8 cellular contexts compared by ENCODE assay signal in the genomic region with DNA sequence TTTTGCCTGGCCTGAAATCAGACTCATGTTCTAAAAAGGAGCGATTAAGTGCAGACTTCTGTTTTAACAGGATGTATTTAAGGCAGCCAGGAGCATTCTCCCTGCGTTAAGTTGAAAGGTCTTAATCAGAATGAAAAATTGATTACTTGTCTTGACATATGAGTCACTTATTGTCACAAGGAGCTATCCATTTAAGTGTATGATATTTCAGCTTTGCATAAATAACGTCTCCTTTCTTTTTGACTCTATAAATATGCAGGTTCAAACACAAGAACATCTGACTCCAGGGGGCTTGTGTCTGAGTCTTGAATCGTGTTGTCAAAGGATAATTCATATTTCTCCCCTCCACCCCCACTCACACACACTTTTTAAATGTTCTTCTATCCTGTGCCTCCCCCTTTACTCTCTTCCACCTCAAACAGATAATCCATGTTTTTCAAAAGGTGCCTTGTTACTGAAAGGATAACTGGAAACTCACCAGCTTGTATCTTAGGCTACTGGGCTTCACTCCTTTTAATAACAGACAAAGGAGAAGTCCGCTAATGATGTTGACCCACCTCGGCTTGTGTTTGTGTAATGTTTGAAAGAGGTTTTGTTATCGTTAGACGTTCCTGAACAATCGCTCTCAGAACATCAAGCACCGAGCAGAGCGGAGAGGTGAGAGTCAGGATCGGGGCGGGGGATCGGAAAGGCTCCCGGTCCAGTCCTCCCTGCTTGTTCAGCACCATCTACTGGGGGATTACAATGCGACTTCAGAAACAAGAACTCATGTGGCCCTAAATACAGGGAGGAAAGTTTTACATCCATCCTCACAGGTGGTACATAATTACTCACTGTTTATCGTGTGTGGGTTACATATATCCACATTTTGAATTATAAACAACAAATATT.
DNase-seq lines count a peak whose midpoint lies in the region; ATAC-seq lines count a peak whose summit lies in the region.

No MANE protein-coding gene starts in this region.

- H3K4me3 ChIP-seq in skeletal muscle satellite cell (ENCODE audit: low read length) = no peak overlapping the region

- H3K4me1 ChIP-seq in skeletal muscle satellite cell (ENCODE audit: control insufficient read depth, insufficient read depth, low read length) = no peaks in the 10 kb centered on the region

- no peak overlapping the region for H3K9ac ChIP-seq in skeletal muscle satellite cell (ENCODE audit: low read depth, low read length)

- ATAC-seq in HG03378 (IDR thresholded peaks at IDR 0.05; ENCODE audit: unreplicated experiment) (no peak), GM21825 (IDR thresholded peaks at IDR 0.05; ENCODE audit: unreplicated experiment) (no peak)

- H3K4me2 ChIP-seq in skeletal muscle satellite cell (ENCODE audit: low read length) = peak overlapping the region; percentile 17

- H3K36me3 ChIP-seq in skeletal muscle satellite cell (ENCODE audit: insufficient read depth, low read length) = no peaks in the 10 kb centered on the region

- peaks cover 35% of the 10 kb centered on the region for H3K27me3 ChIP-seq in skeletal muscle satellite cell (ENCODE audit: control insufficient read depth, insufficient read depth, low read length)

- peak; percentile 33 for DNase-seq in EH (ENCODE audit: low read depth)
- DNase-seq in NCI-H187 treated with DMSO at 0.1 percent for 48 hours (lab: John Stamatoyannopoulos, UW) = peak; percentile 2
- peak; percentile 44 for DNase-seq in activated T-cell treated with anti-CD3 and anti-CD28 coated beads, Interleukin-2, amount 50 U/mL, for 1 hour
- DNase-seq in glomerular visceral epithelial cell (ENCODE audit: extremely low spot score) = peak; percentile 64
- no peak for DNase-seq in NCI-H774 (lab: John Stamatoyannopoulos, UW)

- no peaks in the 10 kb centered on the region for H3K9me3 ChIP-seq in skeletal muscle satellite cell (replicated peaks; ENCODE audit: low read length)
